In the genomic region with DNA sequence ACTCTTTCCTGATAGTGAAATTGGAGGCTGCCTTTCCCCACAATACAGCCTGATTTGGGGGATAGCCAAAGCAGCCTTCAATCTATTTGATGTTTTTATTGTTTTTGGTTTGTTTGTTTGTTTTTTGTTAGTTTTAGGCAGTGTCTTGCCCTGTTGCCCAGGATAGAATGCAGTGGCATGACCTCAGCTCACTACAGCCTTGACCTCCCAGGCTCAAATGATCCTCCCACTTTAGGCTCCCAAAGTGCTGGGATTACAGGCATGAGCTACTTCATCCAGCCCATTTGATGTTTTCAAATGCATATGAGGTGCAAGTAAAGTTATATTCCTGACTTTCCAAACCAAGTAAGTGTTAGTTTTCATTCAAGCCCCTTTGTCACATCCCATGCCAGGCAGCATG, we compare ENCODE assay signal across 22 cellular contexts.
"Had no signal": no experiment of that assay in that cellular context is flagged by ENCODE, and none has a peak within 500 bp of the region (broad histone marks: within the 10 kb centered on the region; RNA-seq: fewer than 3 reads in every experiment).

No MANE protein-coding gene starts in this region.

- H3K36me3 ChIP-seq: MG63 had no signal

- H3K27ac ChIP-seq: KMS-11 had no signal

- H3K4me3 ChIP-seq: K562, MG63 had no signal

- ATAC-seq: K562 had no signal

- H3K9me3 ChIP-seq: MG63, SK-N-SH had no signal

- H3K27me3 ChIP-seq: MG63 had no signal

- H3K4me2 ChIP-seq: KMS-11, SK-N-SH had no signal

- H3K4me3 Mint-ChIP-seq: IgD-negative memory B cell had no signal

- H3K9ac ChIP-seq: KMS-11, SK-N-SH had no signal

- H3K27me3 Mint-ChIP-seq: IgD-negative memory B cell had no signal

- H3K9me2 ChIP-seq: SK-N-SH had no signal

- DNase-seq: MG63, NCI-H1092, NCI-H1105 treated with DMSO at 0.1 percent for 48 hours, NCI-H1417 treated with DMSO at 0.1 percent for 48 hours, NCI-H146, NCI-H1694 treated with DMSO at 0.1 percent for 48 hours, NCI-H1930, NCI-H2081, NCI-H2171, NCI-H226, NCI-H446, NCI-H510A, NCI-H524 treated with DMSO at 0.1 percent for 48 hours, NCI-H69, NCI-H774, Right ventricle myocardium superior, RPMI8226, SK-N-SH, SW 1271 had no signal

- H3K27ac Mint-ChIP-seq: IgD-negative memory B cell had no signal
